ENCODE assay signal across 2 cellular contexts in the genomic region with DNA sequence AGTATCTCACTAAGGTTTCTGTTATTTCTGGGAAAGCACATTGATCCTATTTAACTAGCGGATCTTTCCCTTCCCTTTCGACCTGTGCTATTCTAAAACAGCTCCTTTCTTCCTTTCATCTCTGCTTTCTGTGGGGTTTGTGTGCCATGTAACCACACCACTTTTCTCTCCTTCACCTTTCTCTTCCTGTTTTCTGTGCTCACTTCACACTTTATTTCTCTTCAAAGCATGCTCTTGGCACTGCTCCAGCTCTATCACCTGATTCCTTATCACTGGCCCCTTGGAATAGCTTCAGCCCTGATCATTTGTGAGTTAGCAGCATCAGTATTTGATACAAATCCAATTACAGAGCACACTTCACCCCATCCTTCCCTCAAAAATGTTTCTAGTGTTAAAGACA.
TF ChIP-seq lines count a peak whose summit lies in the region.

No MANE protein-coding gene starts in this region.

TF ChIP-seq in GM23338, 12 proteins besides CTCF, POLR2A, EP300 and RAD21:
- TF ChIP-seq JUNB (IDR thresholded peaks at IDR 0.05; ENCODE audit: unreplicated experiment): no peak
- TF ChIP-seq CREB1 (CRISPR knock-in tag; IDR thresholded peaks at IDR 0.05; ENCODE audit: low read depth): no peak
- TF ChIP-seq STAT1 (IDR thresholded peaks at IDR 0.05; ENCODE audit: unreplicated experiment): no peak
- TF ChIP-seq, protein P1, sequence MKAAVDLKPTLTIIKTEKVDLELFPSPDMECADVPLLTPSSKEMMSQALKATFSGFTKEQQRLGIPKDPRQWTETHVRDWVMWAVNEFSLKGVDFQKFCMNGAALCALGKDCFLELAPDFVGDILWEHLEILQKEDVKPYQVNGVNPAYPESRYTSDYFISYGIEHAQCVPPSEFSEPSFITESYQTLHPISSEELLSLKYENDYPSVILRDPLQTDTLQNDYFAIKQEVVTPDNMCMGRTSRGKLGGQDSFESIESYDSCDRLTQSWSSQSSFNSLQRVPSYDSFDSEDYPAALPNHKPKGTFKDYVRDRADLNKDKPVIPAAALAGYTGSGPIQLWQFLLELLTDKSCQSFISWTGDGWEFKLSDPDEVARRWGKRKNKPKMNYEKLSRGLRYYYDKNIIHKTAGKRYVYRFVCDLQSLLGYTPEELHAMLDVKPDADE (IDR thresholded peaks at IDR 0.05): no peak

TF ChIP-seq in GM12878, 131 proteins besides CTCF, POLR2A, EP300 and RAD21:
- TF ChIP-seq EED (IDR thresholded peaks at IDR 0.05; ENCODE audit: low read depth): no peak
- no peak for TF ChIP-seq PML (IDR thresholded peaks at IDR 0.05; ENCODE audit: low read length)
- TF ChIP-seq, protein P2, sequence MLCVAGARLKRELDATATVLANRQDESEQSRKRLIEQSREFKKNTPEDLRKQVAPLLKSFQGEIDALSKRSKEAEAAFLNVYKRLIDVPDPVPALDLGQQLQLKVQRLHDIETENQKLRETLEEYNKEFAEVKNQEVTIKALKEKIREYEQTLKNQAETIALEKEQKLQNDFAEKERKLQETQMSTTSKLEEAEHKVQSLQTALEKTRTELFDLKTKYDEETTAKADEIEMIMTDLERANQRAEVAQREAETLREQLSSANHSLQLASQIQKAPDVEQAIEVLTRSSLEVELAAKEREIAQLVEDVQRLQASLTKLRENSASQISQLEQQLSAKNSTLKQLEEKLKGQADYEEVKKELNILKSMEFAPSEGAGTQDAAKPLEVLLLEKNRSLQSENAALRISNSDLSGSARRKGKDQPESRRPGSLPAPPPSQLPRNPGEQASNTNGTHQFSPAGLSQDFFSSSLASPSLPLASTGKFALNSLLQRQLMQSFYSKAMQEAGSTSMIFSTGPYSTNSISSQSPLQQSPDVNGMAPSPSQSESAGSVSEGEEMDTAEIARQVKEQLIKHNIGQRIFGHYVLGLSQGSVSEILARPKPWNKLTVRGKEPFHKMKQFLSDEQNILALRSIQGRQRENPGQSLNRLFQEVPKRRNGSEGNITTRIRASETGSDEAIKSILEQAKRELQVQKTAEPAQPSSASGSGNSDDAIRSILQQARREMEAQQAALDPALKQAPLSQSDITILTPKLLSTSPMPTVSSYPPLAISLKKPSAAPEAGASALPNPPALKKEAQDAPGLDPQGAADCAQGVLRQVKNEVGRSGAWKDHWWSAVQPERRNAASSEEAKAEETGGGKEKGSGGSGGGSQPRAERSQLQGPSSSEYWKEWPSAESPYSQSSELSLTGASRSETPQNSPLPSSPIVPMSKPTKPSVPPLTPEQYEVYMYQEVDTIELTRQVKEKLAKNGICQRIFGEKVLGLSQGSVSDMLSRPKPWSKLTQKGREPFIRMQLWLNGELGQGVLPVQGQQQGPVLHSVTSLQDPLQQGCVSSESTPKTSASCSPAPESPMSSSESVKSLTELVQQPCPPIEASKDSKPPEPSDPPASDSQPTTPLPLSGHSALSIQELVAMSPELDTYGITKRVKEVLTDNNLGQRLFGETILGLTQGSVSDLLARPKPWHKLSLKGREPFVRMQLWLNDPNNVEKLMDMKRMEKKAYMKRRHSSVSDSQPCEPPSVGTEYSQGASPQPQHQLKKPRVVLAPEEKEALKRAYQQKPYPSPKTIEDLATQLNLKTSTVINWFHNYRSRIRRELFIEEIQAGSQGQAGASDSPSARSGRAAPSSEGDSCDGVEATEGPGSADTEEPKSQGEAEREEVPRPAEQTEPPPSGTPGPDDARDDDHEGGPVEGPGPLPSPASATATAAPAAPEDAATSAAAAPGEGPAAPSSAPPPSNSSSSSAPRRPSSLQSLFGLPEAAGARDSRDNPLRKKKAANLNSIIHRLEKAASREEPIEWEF (IDR thresholded peaks at IDR 0.05; ENCODE audit: insufficient replicate concordance, low read depth, low read length): no peak
- TF ChIP-seq, protein P3, sequence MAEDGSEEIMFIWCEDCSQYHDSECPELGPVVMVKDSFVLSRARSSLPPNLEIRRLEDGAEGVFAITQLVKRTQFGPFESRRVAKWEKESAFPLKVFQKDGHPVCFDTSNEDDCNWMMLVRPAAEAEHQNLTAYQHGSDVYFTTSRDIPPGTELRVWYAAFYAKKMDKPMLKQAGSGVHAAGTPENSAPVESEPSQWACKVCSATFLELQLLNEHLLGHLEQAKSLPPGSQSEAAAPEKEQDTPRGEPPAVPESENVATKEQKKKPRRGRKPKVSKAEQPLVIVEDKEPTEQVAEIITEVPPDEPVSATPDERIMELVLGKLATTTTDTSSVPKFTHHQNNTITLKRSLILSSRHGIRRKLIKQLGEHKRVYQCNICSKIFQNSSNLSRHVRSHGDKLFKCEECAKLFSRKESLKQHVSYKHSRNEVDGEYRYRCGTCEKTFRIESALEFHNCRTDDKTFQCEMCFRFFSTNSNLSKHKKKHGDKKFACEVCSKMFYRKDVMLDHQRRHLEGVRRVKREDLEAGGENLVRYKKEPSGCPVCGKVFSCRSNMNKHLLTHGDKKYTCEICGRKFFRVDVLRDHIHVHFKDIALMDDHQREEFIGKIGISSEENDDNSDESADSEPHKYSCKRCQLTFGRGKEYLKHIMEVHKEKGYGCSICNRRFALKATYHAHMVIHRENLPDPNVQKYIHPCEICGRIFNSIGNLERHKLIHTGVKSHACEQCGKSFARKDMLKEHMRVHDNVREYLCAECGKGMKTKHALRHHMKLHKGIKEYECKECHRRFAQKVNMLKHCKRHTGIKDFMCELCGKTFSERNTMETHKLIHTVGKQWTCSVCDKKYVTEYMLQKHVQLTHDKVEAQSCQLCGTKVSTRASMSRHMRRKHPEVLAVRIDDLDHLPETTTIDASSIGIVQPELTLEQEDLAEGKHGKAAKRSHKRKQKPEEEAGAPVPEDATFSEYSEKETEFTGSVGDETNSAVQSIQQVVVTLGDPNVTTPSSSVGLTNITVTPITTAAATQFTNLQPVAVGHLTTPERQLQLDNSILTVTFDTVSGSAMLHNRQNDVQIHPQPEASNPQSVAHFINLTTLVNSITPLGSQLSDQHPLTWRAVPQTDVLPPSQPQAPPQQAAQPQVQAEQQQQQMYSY (CRISPR knock-in tag; IDR thresholded peaks at IDR 0.05): no peak
- TF ChIP-seq SPI1 (IDR thresholded peaks at IDR 0.05; ENCODE audit: borderline replicate concordance, insufficient read depth, low read depth, low read length): peak; percentile 27; the same call in 1 of the 2 replicates
- TF ChIP-seq RUNX3 (IDR thresholded peaks at IDR 0.05; ENCODE audit: low read length): no peak
- TF ChIP-seq, protein P4, sequence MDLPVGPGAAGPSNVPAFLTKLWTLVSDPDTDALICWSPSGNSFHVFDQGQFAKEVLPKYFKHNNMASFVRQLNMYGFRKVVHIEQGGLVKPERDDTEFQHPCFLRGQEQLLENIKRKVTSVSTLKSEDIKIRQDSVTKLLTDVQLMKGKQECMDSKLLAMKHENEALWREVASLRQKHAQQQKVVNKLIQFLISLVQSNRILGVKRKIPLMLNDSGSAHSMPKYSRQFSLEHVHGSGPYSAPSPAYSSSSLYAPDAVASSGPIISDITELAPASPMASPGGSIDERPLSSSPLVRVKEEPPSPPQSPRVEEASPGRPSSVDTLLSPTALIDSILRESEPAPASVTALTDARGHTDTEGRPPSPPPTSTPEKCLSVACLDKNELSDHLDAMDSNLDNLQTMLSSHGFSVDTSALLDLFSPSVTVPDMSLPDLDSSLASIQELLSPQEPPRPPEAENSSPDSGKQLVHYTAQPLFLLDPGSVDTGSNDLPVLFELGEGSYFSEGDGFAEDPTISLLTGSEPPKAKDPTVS (IDR thresholded peaks at IDR 0.05; ENCODE audit: low read depth, low read length): no peak
- TF ChIP-seq NBN (IDR thresholded peaks at IDR 0.05): no peak
- no peak for TF ChIP-seq POLR2AphosphoS2 (IDR thresholded peaks at IDR 0.05; ENCODE audit: low read depth, low read length)
